8 cellular contexts compared by ENCODE assay signal in genomic region chr10:122375761-122376160, GRCh38. TPM values are rescaled to one million over a fixed set of nuclear protein-coding genes. Genes with fewer than 3 reads are reported as not detected.
DNase-seq lines count a peak whose midpoint lies in the region; ATAC-seq, FAIRE-seq and TF ChIP-seq lines count a peak whose summit lies in the region.

No MANE protein-coding gene starts in this region.

- peak overlapping the region; percentile 88 for H3K4me3 ChIP-seq in GM23248
- H3K4me3 ChIP-seq in retinal pigment epithelial cell (ENCODE audit: low read length), result peak overlapping the region; percentile 66

- H3K4me1 ChIP-seq in GM23248 (ENCODE audit: insufficient read depth), result peaks cover 17% of the 10 kb centered on the region

- intact Hi-C loops in activated B cell treated with CpG ODN at 0.5 μM for 24 hours (cut with micrococcal nuclease), result loop anchor here (1.0 to 10.0 kb wide), 9 partner anchors 15 to 1521 kb away; partner anchors contain the start of genes FAM24B, NSMCE4A, PSTK and WDR11

- H4K20me1 ChIP-seq in GM23248 (ENCODE audit: insufficient read depth), result no peaks in the 10 kb centered on the region

- peak overlapping the region; percentile 82 for H3K9ac ChIP-seq in GM23248

- DNase-seq in GM23248 (no peak), activated B cell treated with CpG ODN at 0.5 μM for 24 hours (no peak), foreskin melanocyte (peak; percentile 19), retinal pigment epithelial cell (ENCODE audit: low read depth) (no peak), D721Med (ENCODE audit: insufficient read length, low spot score) (no peak), putamen (ENCODE audit: low spot score) (no peak)

- peak overlapping the region; percentile 61 for H3K27ac ChIP-seq in GM23248

- TF ChIP-seq CTCF in activated B cell treated with CpG ODN at 0.5 μM for 24 hours (IDR thresholded peaks at IDR 0.05), result no peak
- no peak for TF ChIP-seq CTCF in retinal pigment epithelial cell (conservative IDR thresholded peaks at IDR 0.05; ENCODE audit: low read depth, low read length)
- no peak for TF ChIP-seq CTCF in D721Med (IDR thresholded peaks at IDR 0.05; ENCODE audit: insufficient read depth, missing control alignments)

- H2AFZ ChIP-seq in GM23248, result peak overlapping the region; percentile 86

- CTCF ChIA-PET in activated B cell treated with CpG ODN at 0.5 μM for 24 hours (lab: Charles Lee), result interaction anchor here (1.2 to 1.8 kb wide), 2 partner anchors 33 to 59 kb away, joined by 3 read pairs; no protein-coding TSS in a partner anchor

- no peaks in the 10 kb centered on the region for H3K9me3 ChIP-seq in GM23248 (ENCODE audit: low read depth)

- H3K27me3 ChIP-seq in GM23248 (replicated peaks; ENCODE audit: insufficient read depth), result no peaks in the 10 kb centered on the region

- peak overlapping the region; percentile 83 for H3K4me2 ChIP-seq in GM23248 (ENCODE audit: unreplicated experiment)

- no peak for ATAC-seq in activated B cell treated with CpG ODN at 0.5 μM for 24 hours (ENCODE audit: low read depth)
- ATAC-seq in GM18907 (IDR thresholded peaks at IDR 0.05; ENCODE audit: unreplicated experiment), result no peak
- no peak for ATAC-seq in HG02885 (IDR thresholded peaks at IDR 0.05; ENCODE audit: poor library complexity, unreplicated experiment)

- 2 to 4% methylated on average over 3 of the region's 3 CpGs for WGBS in GM23248 (ENCODE audit: low coverage in 1 of 2, low lambda C conversion rate in 2 of 2, missing lambda C conversion rate in 2 of 2), 2 experiments

- H3K79me2 ChIP-seq in GM23248 (ENCODE audit: insufficient read depth), result peaks cover 55% of the 10 kb centered on the region

- peak overlapping the region; percentile 93 for H3K4me3 Mint-ChIP-seq in activated B cell treated with CpG ODN at 0.5 μM for 24 hours

- H3K36me3 ChIP-seq in GM23248 (ENCODE audit: low read depth), result no peaks in the 10 kb centered on the region

- in situ Hi-C loops in GM23248 (cut with MboI), result no loop called here

- peak overlapping the region; percentile 95 for H3K27ac Mint-ChIP-seq in activated B cell treated with CpG ODN at 0.5 μM for 24 hours

- peaks cover 2% of the 10 kb centered on the region for H3K9me3 Mint-ChIP-seq in activated B cell treated with CpG ODN at 0.5 μM for 24 hours

- no peaks in the 10 kb centered on the region for H3K9me2 ChIP-seq in GM23248 (ENCODE audit: insufficient read depth)

- peaks cover 37% of the 10 kb centered on the region for H3K4me1 Mint-ChIP-seq in activated B cell treated with CpG ODN at 0.5 μM for 24 hours

- peaks cover 6% of the 10 kb centered on the region; the same call in 1 of the 2 replicates for H3F3A ChIP-seq in GM23248 (ENCODE audit: insufficient read depth)

- POLR2A ChIA-PET in activated B cell treated with CpG ODN at 0.5 μM for 24 hours (lab: Charles Lee), result interaction anchor here (1.0 to 1.9 kb wide), 3 partner anchors 14 to 578 kb away, joined by 3 to 8 read pairs (median 6); partner anchors contain the start of genes ATE1 and C10orf88

- peaks cover 12% of the 10 kb centered on the region for H3K27me3 Mint-ChIP-seq in activated B cell treated with CpG ODN at 0.5 μM for 24 hours

- peaks cover 14% of the 10 kb centered on the region for H3K36me3 Mint-ChIP-seq in activated B cell treated with CpG ODN at 0.5 μM for 24 hours (ENCODE audit: low read depth)

- no peak for FAIRE-seq in D721Med (lab: Jason Lieb, UNC)

RNA-seq across cellular contexts. Expression of gene PLEKHA1, which starts 1.3 kb away (rescaled TPM):
- total RNA-seq in GM23248 (2014; rRNA removed; shearing (Covaris generic)), result 28.7 and 31.4 TPM in 2 replicates
- 39.0 and 41.0 TPM in 2 replicates for polyA plus RNA-seq in GM23248 (2016; fragmentation: Nextera tagmentation; extraction: Ambion mirVana)
- 11.8 and 12.8 TPM in 2 replicates for total RNA-seq in activated B cell treated with CpG ODN at 0.5 μM for 24 hours
